9 cellular contexts compared by ENCODE assay signal in the genomic region with DNA sequence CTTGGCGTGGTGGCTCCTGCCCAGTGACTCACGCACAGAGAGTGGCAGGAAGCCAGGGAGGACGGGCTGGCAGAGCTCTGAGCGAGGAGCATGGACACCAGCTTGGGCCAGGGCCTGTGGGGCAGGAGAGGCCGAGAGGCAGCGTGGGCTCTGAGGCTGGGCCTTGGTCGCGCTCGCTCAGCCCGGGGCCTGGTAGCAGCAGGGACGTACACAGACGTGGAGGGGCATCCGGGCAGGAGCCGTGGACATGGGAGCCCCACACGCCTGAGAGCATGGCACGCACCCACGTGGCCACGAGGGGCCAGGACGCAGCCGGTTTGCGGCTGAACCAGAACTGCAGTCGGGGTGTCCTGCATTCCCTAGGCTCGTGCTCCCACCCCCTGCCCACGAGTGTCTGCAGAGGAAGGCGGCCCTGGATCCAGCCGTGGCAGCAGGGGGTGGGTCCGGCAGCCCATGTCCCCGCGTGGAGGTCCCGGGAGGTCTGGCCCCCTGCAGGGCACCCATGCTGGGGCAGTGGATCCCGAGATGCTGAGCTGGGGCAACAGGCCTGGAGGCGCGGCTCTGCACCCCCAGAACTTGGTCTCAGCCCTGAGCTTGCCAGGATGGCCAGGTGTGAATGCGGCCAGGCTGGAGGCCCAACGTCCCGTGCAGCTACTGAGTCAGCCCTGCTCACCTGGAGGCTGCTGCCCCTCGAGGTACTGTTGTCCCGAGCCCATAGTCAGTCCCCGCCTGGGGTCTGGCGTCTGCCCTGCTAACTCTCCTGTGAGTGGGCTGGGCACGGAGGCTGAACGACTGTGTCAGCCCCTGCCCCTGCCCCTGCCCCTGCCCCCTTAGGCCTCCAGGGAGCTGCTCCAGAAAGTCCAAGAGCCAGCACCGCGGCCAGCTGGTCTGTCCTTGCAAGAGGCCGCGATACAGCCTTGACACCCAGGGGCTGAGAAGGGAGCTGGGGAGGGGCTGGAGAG.
DNase-seq lines count a peak whose midpoint lies in the region; ATAC-seq, FAIRE-seq and TF ChIP-seq lines count a peak whose summit lies in the region.
"Had no signal": no experiment of that assay in that cellular context is flagged by ENCODE, and none has a peak within 500 bp of the region (broad histone marks: within the 10 kb centered on the region; RNA-seq: fewer than 3 reads in every experiment).

No MANE protein-coding gene starts in this region.

- in situ Hi-C loops in astrocyte of the spinal cord (cut with HindIII; ENCODE audit: low sequenced_read_pairs), result no loop called here

- FAIRE-seq in kidney (lab: Jason Lieb, UNC) (no peak), GM19239 (lab: Jason Lieb, UNC) (no peak)

- peaks cover 0 to 4% of the 10 kb centered on the region in 2 donors for H3K9me3 ChIP-seq in kidney (ENCODE audit: control insufficient read depth in 1 of 2, low read length in 2 of 2)
- H3K9me3 ChIP-seq in upper lobe of right lung, result no peaks in the 10 kb centered on the region

- CTCF ChIA-PET in activated CD4-positive, alpha-beta T cell treated with anti-CD3 and anti-CD28 coated beads for 36 hours (lab: Charles Lee), result no interaction called here
- CTCF ChIA-PET in activated CD4-positive, alpha-beta T cell treated with anti-CD3 and anti-CD28 coated beads, Interleukin-2, amount 10 ng/mL, durations not matched to agents 7 days and 5 days (lab: Charles Lee), result interaction anchor here (0.6 kb wide), 1 partner anchor 136 kb away, joined by 3 read pairs; no protein-coding TSS in a partner anchor

- peak; percentile 3 for DNase-seq in activated CD4-positive, alpha-beta T cell treated with anti-CD3 and anti-CD28 coated beads for 36 hours
- no peak for DNase-seq in activated CD4-positive, alpha-beta T cell treated with anti-CD3 and anti-CD28 coated beads, Interleukin-2, amount 10 ng/mL, durations not matched to agents 7 days and 5 days
- DNase-seq in astrocyte of the spinal cord (ENCODE audit: low read depth, low spot score), result peak; percentile 68
- DNase-seq in kidney, result peak; percentile 85
- peak; percentile 63 for DNase-seq in upper lobe of right lung
- no peak for DNase-seq in GM19239 (ENCODE audit: insufficient read length, low spot score)
- DNase-seq in osteocyte (ENCODE audit: extremely low spot score, unreplicated experiment), result no peak

- H3K4me1 ChIP-seq in kidney (ENCODE audit: control insufficient read depth in 1 of 2, insufficient read depth in 1 of 2, low read depth in 1 of 2, low read length in 2 of 2) (no peaks in the 10 kb centered on the region), upper lobe of right lung (no peaks in the 10 kb centered on the region)

- no peak overlapping the region for H3K4me3 Mint-ChIP-seq in activated CD4-positive, alpha-beta T cell treated with anti-CD3 and anti-CD28 coated beads for 36 hours
- H3K4me3 Mint-ChIP-seq in activated CD4-positive, alpha-beta T cell treated with anti-CD3 and anti-CD28 coated beads, Interleukin-2, amount 10 ng/mL, durations not matched to agents 7 days and 5 days, result no peak overlapping the region
- no peak overlapping the region for H3K4me3 Mint-ChIP-seq in osteocyte (ENCODE audit: unreplicated experiment)
- H3K4me3 Mint-ChIP-seq: neural progenitor cell had no signal

- H3K9ac ChIP-seq in kidney (ENCODE audit: low read length in 2 of 2), result no peak overlapping the region
- H3K9ac ChIP-seq: neural progenitor cell had no signal

- H3K27ac Mint-ChIP-seq in activated CD4-positive, alpha-beta T cell treated with anti-CD3 and anti-CD28 coated beads for 36 hours, result no peak overlapping the region
- H3K27ac Mint-ChIP-seq in activated CD4-positive, alpha-beta T cell treated with anti-CD3 and anti-CD28 coated beads, Interleukin-2, amount 10 ng/mL, durations not matched to agents 7 days and 5 days, result no peak overlapping the region
- H3K27ac Mint-ChIP-seq in osteocyte (ENCODE audit: unreplicated experiment), result no peak overlapping the region

- no peak overlapping the region for H3K4me3 ChIP-seq in astrocyte of the spinal cord (ENCODE audit: low read depth, low read length)
- H3K4me3 ChIP-seq in kidney (ENCODE audit: low read length in 2 of 2), result no peak overlapping the region
- no peak overlapping the region for H3K4me3 ChIP-seq in upper lobe of right lung
- H3K4me3 ChIP-seq: neural progenitor cell had no signal

- no peak for TF ChIP-seq CTCF in astrocyte of the spinal cord (IDR thresholded peaks at IDR 0.05; ENCODE audit: low read depth, low read length)
- no peak for TF ChIP-seq CTCF in kidney (IDR thresholded peaks at IDR 0.05; ENCODE audit: borderline replicate concordance, extremely low read depth, insufficient read depth)
- no peak for TF ChIP-seq CTCF in upper lobe of right lung (IDR thresholded peaks at IDR 0.05)
- no peak for TF ChIP-seq CTCF in osteocyte (IDR thresholded peaks at IDR 0.05)

- peaks cover 4% of the 10 kb centered on the region for H3K9me3 Mint-ChIP-seq in activated CD4-positive, alpha-beta T cell treated with anti-CD3 and anti-CD28 coated beads for 36 hours (ENCODE audit: low read depth)
- no peaks in the 10 kb centered on the region for H3K9me3 Mint-ChIP-seq in activated CD4-positive, alpha-beta T cell treated with anti-CD3 and anti-CD28 coated beads, Interleukin-2, amount 10 ng/mL, durations not matched to agents 7 days and 5 days
- H3K9me3 Mint-ChIP-seq in osteocyte (ENCODE audit: unreplicated experiment), result peaks cover 12% of the 10 kb centered on the region

- no peaks in the 10 kb centered on the region for H3K27me3 ChIP-seq in upper lobe of right lung
- H3K27me3 ChIP-seq: neural progenitor cell had no signal

- H3K36me3 Mint-ChIP-seq in activated CD4-positive, alpha-beta T cell treated with anti-CD3 and anti-CD28 coated beads for 36 hours (ENCODE audit: low read depth), result no peaks in the 10 kb centered on the region
- H3K36me3 Mint-ChIP-seq in activated CD4-positive, alpha-beta T cell treated with anti-CD3 and anti-CD28 coated beads, Interleukin-2, amount 10 ng/mL, durations not matched to agents 7 days and 5 days (ENCODE audit: low read depth), result no peaks in the 10 kb centered on the region
- H3K36me3 Mint-ChIP-seq in osteocyte (ENCODE audit: unreplicated experiment), result no peaks in the 10 kb centered on the region
- H3K36me3 Mint-ChIP-seq: neural progenitor cell had no signal

- no peak for ATAC-seq in activated CD4-positive, alpha-beta T cell treated with anti-CD3 and anti-CD28 coated beads for 36 hours
- ATAC-seq in upper lobe of right lung (peak; percentile 1), GM18502 (IDR thresholded peaks at IDR 0.05; ENCODE audit: poor library complexity, unreplicated experiment) (no peak)

- intact Hi-C loops in activated CD4-positive, alpha-beta T cell treated with anti-CD3 and anti-CD28 coated beads for 36 hours (cut with DNase I, micrococcal nuclease), result no loop called here
- intact Hi-C loops in kidney (cut with DNase I), result no loop called here
- intact Hi-C loops in upper lobe of right lung (cut with DNase I), result no loop called here

- H3K27me3 Mint-ChIP-seq in activated CD4-positive, alpha-beta T cell treated with anti-CD3 and anti-CD28 coated beads for 36 hours, result no peaks in the 10 kb centered on the region
- H3K27me3 Mint-ChIP-seq in activated CD4-positive, alpha-beta T cell treated with anti-CD3 and anti-CD28 coated beads, Interleukin-2, amount 10 ng/mL, durations not matched to agents 7 days and 5 days, result peaks cover 6% of the 10 kb centered on the region
- no peaks in the 10 kb centered on the region for H3K27me3 Mint-ChIP-seq in osteocyte (ENCODE audit: unreplicated experiment)

- H3K36me3 ChIP-seq in kidney (ENCODE audit: control insufficient read depth in 1 of 2, insufficient read depth in 2 of 2, low read length in 2 of 2), result no peaks in the 10 kb centered on the region
- no peaks in the 10 kb centered on the region for H3K36me3 ChIP-seq in upper lobe of right lung
- H3K36me3 ChIP-seq: neural progenitor cell had no signal

- peaks cover 6% of the 10 kb centered on the region for H3K4me1 Mint-ChIP-seq in activated CD4-positive, alpha-beta T cell treated with anti-CD3 and anti-CD28 coated beads for 36 hours
- no peaks in the 10 kb centered on the region for H3K4me1 Mint-ChIP-seq in activated CD4-positive, alpha-beta T cell treated with anti-CD3 and anti-CD28 coated beads, Interleukin-2, amount 10 ng/mL, durations not matched to agents 7 days and 5 days
- peaks cover 5% of the 10 kb centered on the region for H3K4me1 Mint-ChIP-seq in osteocyte (ENCODE audit: unreplicated experiment)

- POLR2A ChIA-PET in activated CD4-positive, alpha-beta T cell treated with anti-CD3 and anti-CD28 coated beads for 36 hours (lab: Charles Lee), result no interaction called here
- POLR2A ChIA-PET in activated CD4-positive, alpha-beta T cell treated with anti-CD3 and anti-CD28 coated beads, Interleukin-2, amount 10 ng/mL, durations not matched to agents 7 days and 5 days (lab: Charles Lee), result no interaction called here

- H3K27ac ChIP-seq in kidney (ENCODE audit: low read depth in 2 of 2, low read length in 2 of 2), result peak overlapping the region; percentile 4 to 37
- H3K27ac ChIP-seq in upper lobe of right lung, result no peak overlapping the region
- H3K27ac ChIP-seq: neural progenitor cell had no signal

Comparison
In these comparisons a context has a peak if more than half of its experiments do, and no peak if none do; other contexts are left out.
1. DNase-seq: peak in activated CD4-positive, alpha-beta T cell treated with anti-CD3 and anti-CD28 coated beads for 36 hours (single experiment), astrocyte of the spinal cord (single experiment), kidney (single experiment) and upper lobe of right lung (single experiment); none in activated CD4-positive, alpha-beta T cell treated with anti-CD3 and anti-CD28 coated beads, Interleukin-2, amount 10 ng/mL, durations not matched to agents 7 days and 5 days (single experiment), GM19239 (single experiment) and osteocyte (single experiment).